ENCODE assay signal across 1 cellular context in genomic region chr5:154503698-154504039, GRCh38.
A peak's percentile ranks its signal among the peaks of the same experiment; 100 is the strongest.
TF ChIP-seq lines count a peak whose summit lies in the region.

No MANE protein-coding gene starts in this region.

TF ChIP-seq in GM12878, 131 proteins besides CTCF, POLR2A, EP300 and RAD21:
- TF ChIP-seq NR2F1 (conservative IDR thresholded peaks at IDR 0.05): 0 out of 2 replicates have a peak, but pooled peaks have one; percentile 36
- TF ChIP-seq SMARCA5 (IDR thresholded peaks at IDR 0.05): peak; percentile 81
- TF ChIP-seq IKZF2 (IDR thresholded peaks at IDR 0.05): 0 out of 4 replicates have a peak, but pooled peaks of 1 of the 2 experiments have one; percentile 6
- TF ChIP-seq TCF3 (IDR thresholded peaks at IDR 0.05; ENCODE audit: borderline replicate concordance, insufficient read depth, low read depth, low read length): no peak
- 0 out of 2 replicates have a peak, but pooled peaks have one; percentile 2 for TF ChIP-seq RELB (IDR thresholded peaks at IDR 0.05; ENCODE audit: low read depth)
- peak; percentile 38 for TF ChIP-seq NBN (IDR thresholded peaks at IDR 0.05)
- no peak for TF ChIP-seq IRF4 (IDR thresholded peaks at IDR 0.05; ENCODE audit: low read depth, low read length)
- TF ChIP-seq HDGF (IDR thresholded peaks at IDR 0.05): peak; percentile 64
